Comparison of ENCODE assay signal across 17 cellular contexts in the genomic region with DNA sequence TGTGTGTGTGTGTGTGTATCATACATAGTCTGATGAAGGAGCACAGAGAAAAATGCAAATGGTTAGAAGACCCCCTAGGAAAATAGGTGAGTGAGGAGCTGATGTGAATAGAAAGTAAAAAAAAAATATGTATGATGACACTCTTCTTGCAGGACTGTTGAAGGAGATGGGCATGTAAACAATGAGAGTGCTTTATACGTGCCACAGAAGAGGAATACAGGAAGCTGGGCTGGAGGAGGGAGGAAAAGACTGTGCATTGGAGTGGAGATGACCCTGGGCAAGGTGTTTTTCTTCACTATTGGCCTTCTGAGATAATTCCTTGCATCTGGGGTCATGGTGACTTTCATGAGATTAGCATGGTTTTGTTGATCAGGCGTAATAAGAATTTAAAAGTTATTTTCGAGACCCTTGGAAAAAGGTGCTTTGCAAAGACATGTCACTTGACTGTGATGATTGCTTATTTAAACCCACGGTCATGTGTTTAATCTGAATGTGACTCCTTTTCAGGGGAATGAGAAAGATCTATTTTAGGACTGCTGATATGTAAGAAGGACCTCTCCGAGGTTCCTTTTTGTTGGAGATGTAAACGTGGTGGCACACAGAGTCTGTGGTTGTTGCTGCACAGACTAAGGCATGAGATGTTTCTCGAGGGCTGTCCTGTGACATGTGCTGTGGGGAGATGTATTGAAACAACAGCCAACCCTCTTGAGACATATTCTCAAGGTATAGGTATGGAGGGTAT.
"Had no signal": no experiment of that assay in that cellular context is flagged by ENCODE, and none has a peak within 500 bp of the region (broad histone marks: within the 10 kb centered on the region; RNA-seq: fewer than 3 reads in every experiment).

No MANE protein-coding gene starts in this region.

- H3K27me3 ChIP-seq: esophagus squamous epithelium, foreskin keratinocyte, left lung, sigmoid colon, tibial artery had no signal

- H3K36me3 ChIP-seq: esophagus squamous epithelium, left lung, prostate gland, sigmoid colon, tibial artery had no signal

- H3K4me3 ChIP-seq: esophagus squamous epithelium, left lung, prostate gland, sigmoid colon, tibial artery had no signal

- H3K4me1 ChIP-seq: sigmoid colon, tibial artery had no signal

- DNase-seq: activated B cell treated with CpG ODN at 0.5 μM for 24 hours; activated CD4-positive, alpha-beta T cell treated with anti-CD3 and anti-CD28 coated beads, Interleukin-2, amount 10 ng/mL, durations not matched to agents 24 days and 14 days; activated CD8-positive, alpha-beta memory T cell treated with anti-CD3 and anti-CD28 coated beads for 24 hours; activated naive CD4-positive, alpha-beta T cell treated with anti-CD3 and anti-CD28 coated beads for 36 hours; activated T-cell treated with anti-CD3 and anti-CD28 coated beads for 4 hours; esophagus squamous epithelium; foreskin keratinocyte; head of caudate nucleus; left lung; mesenchymal stem cell; occipital lobe; sigmoid colon; stimulated activated CD4-positive, alpha-beta T cell treated with anti-CD3 and anti-CD28 coated beads, Interleukin-4, amount 100 ng/mL, for 4 hours; T-helper 2 cell; tibial artery had no signal

- H3K9me3 ChIP-seq: esophagus squamous epithelium, left lung, prostate gland, sigmoid colon, tibial artery had no signal

- ATAC-seq: activated T-helper 17 cell treated with anti-CD3 and anti-CD28 coated beads, Interleukin-2, amount 50 U/mL, for 72 hours; left lung had no signal

- H3K27ac ChIP-seq: esophagus squamous epithelium, foreskin keratinocyte, left lung, prostate gland, sigmoid colon, tibial artery had no signal
